ENCODE assay signal across 11 cellular contexts in genomic region chr4:98522603-98523395, GRCh38.
DNase-seq lines count a peak whose midpoint lies in the region; ATAC-seq, FAIRE-seq and TF ChIP-seq lines count a peak whose summit lies in the region.
"Had no signal": no experiment of that assay in that cellular context is flagged by ENCODE, and none has a peak within 500 bp of the region (broad histone marks: within the 10 kb centered on the region; RNA-seq: fewer than 3 reads in every experiment).

No MANE protein-coding gene starts in this region.

- peak overlapping the region in 3 of 10 donors; percentile 17 to 57 (median 37) for H3K4me3 Mint-ChIP-seq in naive thymus-derived CD4-positive, alpha-beta T cell

- H3K27ac ChIP-seq in A549 = peak overlapping the region; percentile 73 to 79
- H3K27ac ChIP-seq in naive thymus-derived CD4-positive, alpha-beta T cell (ENCODE audit: low read depth, low read length) = no peak overlapping the region
- H3K27ac ChIP-seq in tibial artery = no peak overlapping the region
- H3K27ac ChIP-seq: gastrocnemius medialis had no signal

- TF ChIP-seq CTCF in A549 (IDR thresholded peaks at IDR 0.05) = no peak
- TF ChIP-seq CTCF in HFF-Myc (IDR thresholded peaks at IDR 0.05; ENCODE audit: low read depth, low read length, missing control alignments) = no peak
- TF ChIP-seq CTCF in tibial artery (IDR thresholded peaks at IDR 0.05) = no peak

- no peaks in the 10 kb centered on the region for H3K27me3 ChIP-seq in naive thymus-derived CD4-positive, alpha-beta T cell (ENCODE audit: control insufficient read depth in 2 of 2, insufficient read depth in 2 of 2, low read length in 2 of 2)
- no peaks in the 10 kb centered on the region for H3K27me3 ChIP-seq in tibial artery
- H3K27me3 ChIP-seq: gastrocnemius medialis had no signal

- intact Hi-C loops in naive thymus-derived CD4-positive, alpha-beta T cell (cut with micrococcal nuclease) = no loop called here
- intact Hi-C loops in tibial artery (cut with DNase I; ENCODE audit: low total_unique reads) = no loop called here

- POLR2A ChIA-PET in A549 (lab: Yijun Ruan, JAX) = no interaction called here
- POLR2A ChIA-PET in naive thymus-derived CD4-positive, alpha-beta T cell (lab: Charles Lee) = no interaction called here

- TF ChIP-seq EP300 in A549 (IDR thresholded peaks at IDR 0.05) = no peak

- H3K4me1 Mint-ChIP-seq in naive thymus-derived CD4-positive, alpha-beta T cell = peaks cover 17 to 56% (median 22%) of the 10 kb centered on the region in 7 donors

- peak in 1 of 2 experiments; percentile 38 for DNase-seq in A549 (ENCODE audit: low read depth in 1 of 2, low spot score in 1 of 2)
- DNase-seq in HFF-Myc (ENCODE audit: extremely low read depth, low read depth) = peak; percentile 54
- DNase-seq in astrocyte of the hippocampus (ENCODE audit: low read depth, low spot score) = peak; percentile 88
- peak; percentile 53 for DNase-seq in kidney tubule cell (ENCODE audit: low spot score)
- DNase-seq in stimulated activated naive CD4-positive, alpha-beta T cell (lab: John Stamatoyannopoulos, UW) = no peak
- no peak for DNase-seq in naive thymus-derived CD4-positive, alpha-beta T cell
- no peak for DNase-seq in tibial artery
- DNase-seq: Caco-2, gastrocnemius medialis, NCI-H1417 had no signal

- H3K9me3 ChIP-seq in A549 (no peaks in the 10 kb centered on the region), tibial artery (no peaks in the 10 kb centered on the region)
- no peaks in the 10 kb centered on the region for H3K9me3 ChIP-seq in naive thymus-derived CD4-positive, alpha-beta T cell (ENCODE audit: control insufficient read depth in 2 of 3, low read length in 3 of 3)
- H3K9me3 ChIP-seq: Caco-2, gastrocnemius medialis had no signal

- peak in 1 of 2 experiments; percentile 77; a peak in 3 of 6 replicates for ATAC-seq in A549
- no peak for ATAC-seq in naive thymus-derived CD4-positive, alpha-beta T cell
- ATAC-seq in GM19397 (IDR thresholded peaks at IDR 0.05; ENCODE audit: unreplicated experiment) = no peak
- ATAC-seq: gastrocnemius medialis had no signal

- no peak for FAIRE-seq in A549 (lab: Jason Lieb, UNC)

- no peaks in the 10 kb centered on the region for H3K36me3 ChIP-seq in naive thymus-derived CD4-positive, alpha-beta T cell (ENCODE audit: control insufficient read depth in 2 of 3, insufficient read depth in 3 of 3, low read length in 3 of 3)
- no peaks in the 10 kb centered on the region for H3K36me3 ChIP-seq in tibial artery
- H3K36me3 ChIP-seq: gastrocnemius medialis had no signal

- TF ChIP-seq POLR2A in A549 (IDR thresholded peaks at IDR 0.05; ENCODE audit: low read length) = no peak

- H3K27ac Mint-ChIP-seq in naive thymus-derived CD4-positive, alpha-beta T cell = peak overlapping the region in 4 of 9 donors; percentile 16 to 82 (median 40)

- CTCF ChIA-PET in A549 (lab: Yijun Ruan, JAX) = interaction anchor here (0.5 to 1.3 kb wide), 2 partner anchors 55 to 403 kb away, joined by 3 to 6 read pairs; no protein-coding TSS in a partner anchor
- CTCF ChIA-PET in naive thymus-derived CD4-positive, alpha-beta T cell (lab: Charles Lee) = no interaction called here

- peaks cover 0 to 2% (median 0%) of the 10 kb centered on the region in 5 donors for H3K36me3 Mint-ChIP-seq in naive thymus-derived CD4-positive, alpha-beta T cell

- H3K4me2 ChIP-seq in A549 = peak overlapping the region; percentile 77

- H3K4me1 ChIP-seq in A549 (peaks cover 45% of the 10 kb centered on the region), tibial artery (peaks cover 0 to 7% (median 0%) of the 10 kb centered on the region in 4 donors)
- H3K4me1 ChIP-seq in naive thymus-derived CD4-positive, alpha-beta T cell (ENCODE audit: control insufficient read depth in 2 of 2, insufficient read depth in 2 of 2, low read length in 2 of 2) = no peaks in the 10 kb centered on the region
- H3K4me1 ChIP-seq: gastrocnemius medialis had no signal

- H3K9me3 Mint-ChIP-seq in naive thymus-derived CD4-positive, alpha-beta T cell = peaks cover 0 to 2% (median 0%) of the 10 kb centered on the region in 11 donors

- TF ChIP-seq RAD21 in A549 (conservative IDR thresholded peaks at IDR 0.05 in 1 of 2, IDR thresholded peaks at IDR 0.05 in 1 of 2) = no peak

- no peaks in the 10 kb centered on the region for H3K27me3 Mint-ChIP-seq in naive thymus-derived CD4-positive, alpha-beta T cell

- no peak overlapping the region for H3K4me3 ChIP-seq in A549
- H3K4me3 ChIP-seq in HFF-Myc (replicated peaks; ENCODE audit: low read depth, low read length) = no peak overlapping the region
- no peak overlapping the region for H3K4me3 ChIP-seq in naive thymus-derived CD4-positive, alpha-beta T cell (ENCODE audit: low read length)
- H3K4me3 ChIP-seq in tibial artery = no peak overlapping the region
- H3K4me3 ChIP-seq: gastrocnemius medialis had no signal

- 14% methylated on average over 3 of the region's 3 CpGs for WGBS in A549 (ENCODE audit: missing lambda C conversion rate)

TF ChIP-seq in A549, 52 proteins besides CTCF, POLR2A, EP300 and RAD21:
- no peak for TF ChIP-seq FOSL2 (IDR thresholded peaks at IDR 0.05)
- peak; percentile 59 for TF ChIP-seq FOSL2 (CRISPR knock-in tag; IDR thresholded peaks at IDR 0.05)
- no peak for TF ChIP-seq EHMT2 (IDR thresholded peaks at IDR 0.05; ENCODE audit: low read depth)
- TF ChIP-seq USF2 (IDR thresholded peaks at IDR 0.05) = no peak
- no peak for TF ChIP-seq REST (IDR thresholded peaks at IDR 0.05)
- no peak for TF ChIP-seq NR3C1 (IDR thresholded peaks at IDR 0.05)
- no peak for TF ChIP-seq HOXB5 (CRISPR knock-in tag; IDR thresholded peaks at IDR 0.05)
- TF ChIP-seq ESRRA (IDR thresholded peaks at IDR 0.05; ENCODE audit: borderline replicate concordance, low read length) = no peak
- TF ChIP-seq ZC3H11A (IDR thresholded peaks at IDR 0.05) = no peak
- TF ChIP-seq HOXB13 (CRISPR knock-in tag; IDR thresholded peaks at IDR 0.05; ENCODE audit: low read depth) = no peak
- peak; percentile 35; the same call in 1 of the 2 replicates for TF ChIP-seq GATA3 (IDR thresholded peaks at IDR 0.05; ENCODE audit: borderline replicate concordance)
- TF ChIP-seq MAX (IDR thresholded peaks at IDR 0.05) = no peak
- peak; percentile 58; the same call in 1 of the 2 replicates for TF ChIP-seq JUNB (IDR thresholded peaks at IDR 0.05)
- no peak for TF ChIP-seq PHF8 (IDR thresholded peaks at IDR 0.05; ENCODE audit: borderline replicate concordance, low read depth)

Comparison
In these comparisons a context has a peak if more than half of its experiments do, and no peak if none do; other contexts are left out.
1. DNase-seq: peak in HFF-Myc (single experiment), astrocyte of the hippocampus (single experiment) and kidney tubule cell (single experiment); none in stimulated activated naive CD4-positive, alpha-beta T cell (0 of 6), naive thymus-derived CD4-positive, alpha-beta T cell (0 of 9) and tibial artery (0 of 2).
2. H3K27ac ChIP-seq: peak in A549 (2 of 2); none in naive thymus-derived CD4-positive, alpha-beta T cell (single experiment) and tibial artery (0 of 2).